1 cellular context compared by ENCODE assay signal in the genomic region with DNA sequence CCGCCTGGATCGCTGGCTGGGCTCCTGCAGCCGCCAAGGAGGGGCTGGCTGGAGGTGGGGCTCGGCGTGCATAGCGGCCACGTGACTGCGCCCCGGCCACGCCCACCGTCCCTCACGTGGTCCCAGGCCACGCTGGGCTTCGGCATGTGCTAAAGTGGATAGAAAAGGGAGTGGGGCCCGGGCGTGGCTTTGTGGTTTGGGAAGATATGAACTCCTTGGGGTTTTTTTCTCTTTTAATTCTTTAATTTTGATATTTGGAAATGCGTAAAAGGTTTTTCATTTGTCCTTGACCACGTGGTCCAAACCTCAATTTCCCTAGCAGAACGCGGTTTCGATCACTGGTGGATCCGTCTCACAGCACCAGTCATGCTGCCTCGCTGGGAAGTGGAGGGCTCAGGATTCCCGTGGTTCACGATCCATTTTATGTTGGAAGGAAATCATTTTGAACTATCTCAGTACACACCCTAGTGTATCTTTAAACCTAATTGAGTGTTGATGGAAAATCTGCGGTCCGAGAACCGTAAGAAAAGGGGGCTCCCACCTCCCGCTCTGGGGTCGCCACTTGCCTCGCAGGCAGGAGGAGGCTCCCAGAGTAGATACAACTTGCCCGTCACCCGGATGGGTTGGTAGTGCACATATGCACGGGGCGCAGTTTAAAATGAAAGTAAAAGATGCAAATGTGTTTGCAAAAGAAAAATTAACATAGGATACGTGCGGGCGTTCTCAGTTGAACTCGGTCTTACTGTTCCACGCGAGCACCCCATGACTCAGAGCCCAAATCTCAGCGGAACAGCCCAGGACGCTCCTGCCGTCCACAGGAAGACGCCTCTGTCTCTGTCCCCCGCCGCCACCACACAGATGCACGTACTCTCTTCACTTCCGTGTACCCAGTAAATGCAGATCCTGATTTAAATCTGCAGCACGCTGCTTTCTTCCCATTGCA.
TF ChIP-seq lines count a peak whose summit lies in the region.

No MANE protein-coding gene starts in this region.

TF ChIP-seq in SK-N-SH, 30 proteins besides CTCF, POLR2A, EP300 and RAD21 (continued from another document):
- TF ChIP-seq NRF1 (IDR thresholded peaks at IDR 0.05; ENCODE audit: low read depth, low read length) (no peak), GABPA (IDR thresholded peaks at IDR 0.05; ENCODE audit: low read depth) (peak; percentile 73), RFX5 (IDR thresholded peaks at IDR 0.05; ENCODE audit: low read length) (no peak), EZH2phosphoT487 (IDR thresholded peaks at IDR 0.05; ENCODE audit: borderline replicate concordance, low read depth) (no peak), GATA2 (CRISPR knock-in tag; IDR thresholded peaks at IDR 0.05) (peak; percentile 54)
- TF ChIP-seq, protein P1, sequence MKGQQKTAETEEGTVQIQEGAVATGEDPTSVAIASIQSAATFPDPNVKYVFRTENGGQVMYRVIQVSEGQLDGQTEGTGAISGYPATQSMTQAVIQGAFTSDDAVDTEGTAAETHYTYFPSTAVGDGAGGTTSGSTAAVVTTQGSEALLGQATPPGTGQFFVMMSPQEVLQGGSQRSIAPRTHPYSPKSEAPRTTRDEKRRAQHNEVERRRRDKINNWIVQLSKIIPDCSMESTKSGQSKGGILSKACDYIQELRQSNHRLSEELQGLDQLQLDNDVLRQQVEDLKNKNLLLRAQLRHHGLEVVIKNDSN (IDR thresholded peaks at IDR 0.05; ENCODE audit: borderline replicate concordance, low read depth) = peak; percentile 96
TF ChIP-seq in SK-N-SH: peak in this region for 11.
